Comparison of ENCODE assay signal across 11 cellular contexts in genomic region chr2:24586955-24587354, GRCh38.
DNase-seq lines count a peak whose midpoint lies in the region; ATAC-seq and TF ChIP-seq lines count a peak whose summit lies in the region.
"Had no signal": no experiment of that assay in that cellular context is flagged by ENCODE, and none has a peak within 500 bp of the region (broad histone marks: within the 10 kb centered on the region; RNA-seq: fewer than 3 reads in every experiment).

No MANE protein-coding gene starts in this region.

- no peak overlapping the region for H3K4me3 Mint-ChIP-seq in activated T-helper 2 cell treated with anti-CD3 and anti-CD28 coated beads, Interferon-gamma antibody, Interleukin-2, Interleukin-4, amounts not matched to agents 10 μg/mL and 5 μg/mL and 100 μg/mL, durations not matched to agents 14 hours and 24 hours and 36 hours (ENCODE audit: low read depth)

- H3K27ac Mint-ChIP-seq in activated T-helper 2 cell treated with anti-CD3 and anti-CD28 coated beads, Interferon-gamma antibody, Interleukin-2, Interleukin-4, amounts not matched to agents 10 μg/mL and 5 μg/mL and 100 μg/mL, durations not matched to agents 14 hours and 24 hours and 36 hours: peak overlapping the region; percentile 71

- H3K36me3 Mint-ChIP-seq in activated T-helper 2 cell treated with anti-CD3 and anti-CD28 coated beads, Interferon-gamma antibody, Interleukin-2, Interleukin-4, amounts not matched to agents 10 μg/mL and 5 μg/mL and 100 μg/mL, durations not matched to agents 14 hours and 24 hours and 36 hours (ENCODE audit: low read depth): peaks cover 37% of the 10 kb centered on the region

- no peak for TF ChIP-seq CTCF in GM10266 (IDR thresholded peaks at IDR 0.05; ENCODE audit: control insufficient read depth, insufficient read depth, low read depth, missing control alignments)

- intact Hi-C loops in activated T-helper 2 cell treated with anti-CD3 and anti-CD28 coated beads, Interferon-gamma antibody, Interleukin-2, Interleukin-4, amounts not matched to agents 10 μg/mL and 5 μg/mL and 100 μg/mL, durations not matched to agents 14 hours and 24 hours and 36 hours (cut with micrococcal nuclease): loop anchor here (1.0 kb wide), 1 partner anchor 10 kb away; no protein-coding TSS in a partner anchor

- peak; percentile 53 for DNase-seq in GM10266 (ENCODE audit: extremely low spot score)
- no peak for DNase-seq in activated T-helper 2 cell treated with anti-CD3 and anti-CD28 coated beads, Interferon-gamma antibody, Interleukin-2, Interleukin-4, amounts not matched to agents 10 μg/mL and 5 μg/mL and 100 μg/mL, durations not matched to agents 14 hours and 24 hours and 36 hours (ENCODE audit: low spot score)
- DNase-seq in left lobe of liver (ENCODE audit: low spot score): no peak
- no peak for DNase-seq in HuH-7.5 (ENCODE audit: low spot score)
- no peak for DNase-seq in activated CD4-positive, alpha-beta T cell treated with anti-CD3 and anti-CD28 coated beads for 1 hour
- no peak for DNase-seq in C1 segment of cervical spinal cord (lab: John Stamatoyannopoulos, UW)
- DNase-seq: amniotic stem cell, KBM-7, NCI-H526 had no signal

- peaks cover 31% of the 10 kb centered on the region for H3K4me1 Mint-ChIP-seq in activated T-helper 2 cell treated with anti-CD3 and anti-CD28 coated beads, Interferon-gamma antibody, Interleukin-2, Interleukin-4, amounts not matched to agents 10 μg/mL and 5 μg/mL and 100 μg/mL, durations not matched to agents 14 hours and 24 hours and 36 hours (ENCODE audit: low read depth)

- ATAC-seq in GM19035 (IDR thresholded peaks at IDR 0.05; ENCODE audit: unreplicated experiment) (peak; percentile 75), HG02973 (IDR thresholded peaks at IDR 0.05; ENCODE audit: unreplicated experiment) (peak; percentile 52), left lobe of liver (no peak)

- no peaks in the 10 kb centered on the region for H3K27me3 Mint-ChIP-seq in activated T-helper 2 cell treated with anti-CD3 and anti-CD28 coated beads, Interferon-gamma antibody, Interleukin-2, Interleukin-4, amounts not matched to agents 10 μg/mL and 5 μg/mL and 100 μg/mL, durations not matched to agents 14 hours and 24 hours and 36 hours (ENCODE audit: low read depth)

- peaks cover 7% of the 10 kb centered on the region for H3K9me3 Mint-ChIP-seq in activated T-helper 2 cell treated with anti-CD3 and anti-CD28 coated beads, Interferon-gamma antibody, Interleukin-2, Interleukin-4, amounts not matched to agents 10 μg/mL and 5 μg/mL and 100 μg/mL, durations not matched to agents 14 hours and 24 hours and 36 hours
